Comparison of ENCODE assay signal across 7 cellular contexts in genomic region chr10:104232613-104233102, GRCh38. TPM values are rescaled to one million over a fixed set of nuclear protein-coding genes. Genes with fewer than 3 reads are reported as not detected.
DNase-seq lines count a peak whose midpoint lies in the region; ATAC-seq and TF ChIP-seq lines count a peak whose summit lies in the region.

No MANE protein-coding gene starts in this region.

- POLR2A ChIA-PET in OCI-LY7 (lab: Charles Lee), result no interaction called here

- TF ChIP-seq CTCF in OCI-LY7 (conservative IDR thresholded peaks at IDR 0.05; ENCODE audit: low read length) (no peak), fibroblast of mammary gland (conservative IDR thresholded peaks at IDR 0.05; ENCODE audit: control insufficient read depth, insufficient read depth, low read depth, low read length) (no peak), prostate gland (IDR thresholded peaks at IDR 0.05) (no peak)

- no peaks in the 10 kb centered on the region for H3K9me2 ChIP-seq in OCI-LY7 (ENCODE audit: insufficient read depth, low read length)

- H3K9me3 ChIP-seq in OCI-LY7 (ENCODE audit: low read length), result peaks cover 17% of the 10 kb centered on the region
- no peaks in the 10 kb centered on the region for H3K9me3 ChIP-seq in prostate gland

- H3K27ac ChIP-seq in OCI-LY7 (ENCODE audit: low read depth, low read length, poor library complexity, severe bottlenecking) (no peak overlapping the region), prostate gland (no peak overlapping the region)

- TF ChIP-seq POLR2A in prostate gland (IDR thresholded peaks at IDR 0.05), result no peak

- peak overlapping the region; percentile 27; the same call in 1 of the 2 replicates for H3K4me2 ChIP-seq in OCI-LY7 (ENCODE audit: low read length)

- intact Hi-C loops in OCI-LY7 (cut with micrococcal nuclease; ENCODE audit: unreplicated experiment), result no loop called here
- intact Hi-C loops in prostate gland (cut with DNase I), result no loop called here

- H2AFZ ChIP-seq in OCI-LY7 (ENCODE audit: low read length), result peak overlapping the region; percentile 54; the same call in 1 of the 2 replicates

- DNase-seq in OCI-LY7 (ENCODE audit: low spot score) (no peak), fibroblast of mammary gland (ENCODE audit: low read depth) (no peak), prostate gland (ENCODE audit: low spot score) (no peak), NCI-H446 (lab: John Stamatoyannopoulos, UW) (no peak), RKO (ENCODE audit: low spot score) (no peak)
- DNase-seq in central memory CD4-positive, alpha-beta T cell, result no peak

- no peaks in the 10 kb centered on the region for H3K79me2 ChIP-seq in OCI-LY7 (ENCODE audit: insufficient read depth, low read depth, low read length)

- H3K27me3 ChIP-seq in prostate gland (replicated peaks; ENCODE audit: insufficient read depth), result no peaks in the 10 kb centered on the region

- H3K36me3 ChIP-seq in OCI-LY7 (ENCODE audit: insufficient read depth, low read length), result no peaks in the 10 kb centered on the region
- H3K36me3 ChIP-seq in prostate gland, result no peaks in the 10 kb centered on the region

- H4K20me1 ChIP-seq in OCI-LY7 (ENCODE audit: insufficient read depth, low read length), result no peaks in the 10 kb centered on the region

- peak overlapping the region; percentile 63 for H3K4me3 ChIP-seq in OCI-LY7 (ENCODE audit: low read depth, low read length, poor library complexity, severe bottlenecking)
- peak overlapping the region; percentile 57 for H3K4me3 ChIP-seq in fibroblast of mammary gland (ENCODE audit: control insufficient read depth, low read depth, low read length)
- peak overlapping the region; percentile 83 to 90 for H3K4me3 ChIP-seq in prostate gland

- H3K4me1 ChIP-seq in OCI-LY7 (ENCODE audit: insufficient read depth, low read length, poor library complexity, severe bottlenecking), result no peaks in the 10 kb centered on the region
- no peaks in the 10 kb centered on the region for H3K4me1 ChIP-seq in prostate gland (replicated peaks)

- no TSS peak for BruUV-seq in OCI-LY7 (replicated peaks; lab: Mats Ljungman, UMichigan)

- CTCF ChIA-PET in OCI-LY7 (lab: Charles Lee; ENCODE audit: unreplicated experiment), result no interaction called here

- WGBS in prostate gland, result 12% methylated on average over 20 of the region's 20 CpGs

- peak; percentile 9 for ATAC-seq in GM21423 (IDR thresholded peaks at IDR 0.05; ENCODE audit: unreplicated experiment)

RNA-seq across cellular contexts. Expression of gene CFAP43, which starts 0.5 kb away (rescaled TPM):
- total RNA-seq in OCI-LY7 (2014; rRNA removed; shearing (Covaris generic)), result not detected in 2 replicates
- total RNA-seq in OCI-LY7 (2022), result not detected in 2 replicates
- total RNA-seq in prostate gland, result 1 to 10 TPM; 2.4 to 6.9 TPM

RNA-seq across cellular contexts. Expression of gene GSTO1, which starts 22.0 kb away (rescaled TPM):
- 21.4 and 27.4 TPM in 2 replicates for total RNA-seq in OCI-LY7 (2014; rRNA removed; shearing (Covaris generic))
- 1.7 and 2.6 TPM in 2 replicates for total RNA-seq in OCI-LY7 (2022)
- total RNA-seq in prostate gland, result 10 to 100 TPM; 46.8 to 91.8 TPM

RNA-seq across cellular contexts. Expression of gene GSTO2, which starts 36.3 kb away (rescaled TPM):
- 1.6 and 8.2 TPM in 2 replicates for total RNA-seq in OCI-LY7 (2014; rRNA removed; shearing (Covaris generic))
- total RNA-seq in OCI-LY7 (2022) (1.6 and 2.2 TPM in 2 replicates), prostate gland (10 to 100 TPM; 18.1 to 37.3 TPM)
